Comparison of ENCODE assay signal across 24 cellular contexts in the genomic region with DNA sequence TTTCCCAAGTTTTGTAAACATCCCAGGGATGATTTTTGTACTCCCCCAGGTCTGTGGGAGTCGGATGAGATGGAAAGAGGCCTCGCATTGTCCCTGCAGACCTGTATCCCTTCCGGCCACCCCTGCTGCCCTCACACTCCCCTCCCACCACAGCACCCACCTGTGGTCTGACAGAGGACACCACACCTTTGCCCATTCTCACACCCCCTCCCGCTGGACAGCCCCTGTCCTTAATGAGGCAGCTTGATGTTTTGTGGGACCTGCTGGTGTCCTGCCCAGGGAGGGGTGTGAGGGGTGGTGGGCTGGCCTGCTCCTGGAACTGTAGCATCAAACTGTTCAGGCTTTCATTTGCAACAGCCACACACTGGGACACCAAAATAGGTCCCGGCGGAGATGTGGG.
DNase-seq lines count a peak whose midpoint lies in the region; ATAC-seq and TF ChIP-seq lines count a peak whose summit lies in the region.
"Had no signal": no experiment of that assay in that cellular context is flagged by ENCODE, and none has a peak within 500 bp of the region (broad histone marks: within the 10 kb centered on the region; RNA-seq: fewer than 3 reads in every experiment).

No MANE protein-coding gene starts in this region.

- H3K9me2 ChIP-seq in PC-9 (ENCODE audit: insufficient read depth) = no peaks in the 10 kb centered on the region

- peak overlapping the region; percentile 33 for H3K14ac ChIP-seq in neuronal stem cell (ENCODE audit: low read length)

- POLR2A ChIA-PET in PC-9 (lab: Charles Lee; ENCODE audit: unreplicated experiment) = interaction anchor here (0.5 kb wide), 1 partner anchor 312 kb away, joined by 5 read pairs; no protein-coding TSS in a partner anchor

- H3K36me3 ChIP-seq in PC-9 (ENCODE audit: low read depth) (no peaks in the 10 kb centered on the region), endodermal cell (ENCODE audit: control insufficient read depth, insufficient read depth, low read length) (no peaks in the 10 kb centered on the region), neuronal stem cell (replicated peaks in 1 of 2; ENCODE audit: control insufficient read depth in 2 of 2, insufficient read depth in 2 of 2, low read length in 2 of 2) (no peaks in the 10 kb centered on the region)
- H3K36me3 ChIP-seq: BE2C had no signal

- peaks cover 54% of the 10 kb centered on the region for H3F3A ChIP-seq in PC-9 (ENCODE audit: insufficient read depth, low read depth)

- H3K4me1 Mint-ChIP-seq in endodermal cell = peaks cover 3% of the 10 kb centered on the region

- no peak overlapping the region for H2BK12ac ChIP-seq in neuronal stem cell (ENCODE audit: low read length)

- intact Hi-C loops in PC-9 (cut with micrococcal nuclease; ENCODE audit: unreplicated experiment) = no loop called here

- no peak overlapping the region for H4K8ac ChIP-seq in neuronal stem cell (ENCODE audit: low read depth, low read length)

- peaks cover 70% of the 10 kb centered on the region for H3K4me1 ChIP-seq in PC-9 (replicated peaks; ENCODE audit: insufficient read depth)
- no peaks in the 10 kb centered on the region for H3K4me1 ChIP-seq in endodermal cell (ENCODE audit: control insufficient read depth, insufficient read depth, low read length)
- peaks cover 7 to 8% of the 10 kb centered on the region in 2 donors for H3K4me1 ChIP-seq in neuronal stem cell (ENCODE audit: control insufficient read depth in 2 of 2, insufficient read depth in 1 of 2, low read depth in 1 of 2, low read length in 2 of 2)
- H3K4me1 ChIP-seq: BE2C had no signal

- TF ChIP-seq CTCF in PC-9 (conservative IDR thresholded peaks at IDR 0.05) = no peak
- no peak for TF ChIP-seq CTCF in endodermal cell (conservative IDR thresholded peaks at IDR 0.05)

- no TSS peak for BruUV-seq in PC-9 (replicated peaks; lab: Mats Ljungman, UMichigan)

- no peak overlapping the region for H2BK120ac ChIP-seq in neuronal stem cell (ENCODE audit: low read depth, low read length)

- H3K4me3 Mint-ChIP-seq in endodermal cell = no peak overlapping the region
- H3K4me3 Mint-ChIP-seq: CD14-positive monocyte; CD4-positive, alpha-beta T cell; CD8-positive, alpha-beta memory T cell had no signal

- H3K23ac ChIP-seq in neuronal stem cell (ENCODE audit: low read depth, low read length, poor library complexity) = no peak overlapping the region

- CTCF ChIA-PET in PC-9 (lab: Charles Lee) = no interaction called here

- H3K4me3 ChIP-seq in PC-9 (no peak overlapping the region), endodermal cell (ENCODE audit: low read length) (no peak overlapping the region), neuronal stem cell (ENCODE audit: low read length in 2 of 2) (no peak overlapping the region)
- H3K4me3 ChIP-seq: A549; BLaER1 treated with 17β-estradiol and CSF1 and Interleukin-3, amounts not matched to agents 10 nM and 100 nM had no signal

- DNase-seq in activated CD8-positive, alpha-beta memory T cell treated with anti-CD3 and anti-CD28 coated beads, Interleukin-2, amount 50 U/mL, for 48 hours = peak; percentile 41
- DNase-seq in activated CD8-positive, alpha-beta memory T cell treated with anti-CD3 and anti-CD28 coated beads for 24 hours = no peak
- no peak for DNase-seq in PC-9
- DNase-seq in endodermal cell = peak; percentile 66
- DNase-seq in neuronal stem cell (ENCODE audit: low spot score) = no peak
- no peak for DNase-seq in NCI-H510A (lab: John Stamatoyannopoulos, UW)
- DNase-seq in central memory CD4-positive, alpha-beta T cell = no peak
- DNase-seq: 8988T; ACHN; AML-193; BE2C; CD4-positive, alpha-beta T cell; CD8-positive, alpha-beta memory T cell; DMS 273 treated with DMSO at 0.1 percent for 48 hours; DMS79; EL; GF-D8; GOT3; H7; HCEC 1CT had no signal

- no peak overlapping the region for H3K9ac ChIP-seq in endodermal cell (ENCODE audit: extremely low read depth, low read length, poor library complexity, severe bottlenecking)
- peak overlapping the region; percentile 18 for H3K9ac ChIP-seq in neuronal stem cell (ENCODE audit: low read depth, low read length, poor library complexity)
- H3K9ac ChIP-seq: BLaER1 treated with 17β-estradiol and CSF1 and Interleukin-3, amounts not matched to agents 10 nM and 100 nM had no signal

- H3K79me1 ChIP-seq in neuronal stem cell (ENCODE audit: low read depth, low read length) = no peaks in the 10 kb centered on the region

- H4K91ac ChIP-seq in neuronal stem cell (ENCODE audit: low read depth, low read length, poor library complexity) = no peak overlapping the region

- peak overlapping the region; percentile 6 for H2AK5ac ChIP-seq in neuronal stem cell (ENCODE audit: low read depth, low read length)

- H2BK15ac ChIP-seq in neuronal stem cell (ENCODE audit: low read length) = no peak overlapping the region

- no peak for ATAC-seq in GM21381 (IDR thresholded peaks at IDR 0.05; ENCODE audit: unreplicated experiment)
- ATAC-seq: A549 had no signal

- H2BK5ac ChIP-seq in neuronal stem cell (ENCODE audit: low read length) = no peak overlapping the region

- H3K9me3 ChIP-seq in PC-9 (ENCODE audit: insufficient read depth, low read depth) = peaks cover 2% of the 10 kb centered on the region; the same call in 1 of the 2 replicates
- H3K9me3 ChIP-seq in endodermal cell (ENCODE audit: control insufficient read depth, low read length) = peaks cover 6% of the 10 kb centered on the region
- peaks cover 3% of the 10 kb centered on the region in 2 donors for H3K9me3 ChIP-seq in neuronal stem cell (replicated peaks in 1 of 2; ENCODE audit: control insufficient read depth in 2 of 2, insufficient read depth in 1 of 2, low read depth in 1 of 2, low read length in 2 of 2)

- 0 out of 2 replicates have a peak overlapping the region, but pooled peaks have one; percentile 7 for H3K4me2 ChIP-seq in PC-9
- no peak overlapping the region for H3K4me2 ChIP-seq in neuronal stem cell (ENCODE audit: insufficient read depth, low read length, poor library complexity, severe bottlenecking)
- H3K4me2 ChIP-seq: A549; BLaER1 treated with 17β-estradiol and CSF1 and Interleukin-3, amounts not matched to agents 10 nM and 100 nM had no signal

- H3K9me3 Mint-ChIP-seq in endodermal cell = peaks cover 8% of the 10 kb centered on the region
- H3K9me3 Mint-ChIP-seq: CD4-positive, alpha-beta T cell had no signal

- H3K18ac ChIP-seq in neuronal stem cell (ENCODE audit: low read length) = peak overlapping the region; percentile 69

- H3K27me3 ChIP-seq in PC-9 (ENCODE audit: insufficient read depth, low read depth) (no peaks in the 10 kb centered on the region), endodermal cell (ENCODE audit: control insufficient read depth, insufficient read depth, low read length, poor library complexity, severe bottlenecking) (no peaks in the 10 kb centered on the region), neuronal stem cell (ENCODE audit: control insufficient read depth in 3 of 3, insufficient read depth in 3 of 3, low read depth in 1 of 3, low read length in 3 of 3) (no peaks in the 10 kb centered on the region)
- H3K27me3 ChIP-seq: BE2C; BLaER1 treated with 17β-estradiol and CSF1 and Interleukin-3, amounts not matched to agents 10 nM and 100 nM had no signal

- 67 to 81% methylated on average over 2 to 6 of the region's 6 CpGs for WGBS in endodermal cell (ENCODE audit: insufficient coverage in 1 of 2, insufficient read length in 1 of 2), 2 experiments
- no CpG with 5 or more reads among the region's 6 CpGs for WGBS in neuronal stem cell (ENCODE audit: extremely low coverage in 2 of 2, insufficient read length in 2 of 2, insufficient replicate concordance in 1 of 2), 2 donors

- H2AFZ ChIP-seq in PC-9 = no peak overlapping the region
- no peak overlapping the region for H2AFZ ChIP-seq in neuronal stem cell (ENCODE audit: low read length)

- H3K4ac ChIP-seq in neuronal stem cell (ENCODE audit: low read length) = no peak overlapping the region

- H3K27ac ChIP-seq in PC-9 (no peak overlapping the region), endodermal cell (ENCODE audit: low read depth, low read length) (no peak overlapping the region), neuronal stem cell (replicated peaks; ENCODE audit: low read length) (no peak overlapping the region)
- H3K27ac ChIP-seq: BLaER1 treated with 17β-estradiol and CSF1 and Interleukin-3, amounts not matched to agents 10 nM and 100 nM had no signal

- H3K27ac Mint-ChIP-seq in endodermal cell = peak overlapping the region; percentile 35
- H3K27ac Mint-ChIP-seq: CD14-positive monocyte; CD4-positive, alpha-beta T cell; CD8-positive, alpha-beta memory T cell had no signal

- H4K20me1 ChIP-seq in PC-9 (ENCODE audit: insufficient read depth) = no peaks in the 10 kb centered on the region
- H4K20me1 ChIP-seq: BLaER1 treated with 17β-estradiol and CSF1 and Interleukin-3, amounts not matched to agents 10 nM and 100 nM had no signal

- no peaks in the 10 kb centered on the region for H3K79me2 ChIP-seq in PC-9 (ENCODE audit: low read depth)

- H3K36me3 Mint-ChIP-seq in endodermal cell (ENCODE audit: low read depth) = no peaks in the 10 kb centered on the region

- peaks cover 2% of the 10 kb centered on the region for H3K27me3 Mint-ChIP-seq in endodermal cell (ENCODE audit: insufficient read depth)
- H3K27me3 Mint-ChIP-seq: CD4-positive, alpha-beta T cell had no signal

Comparison
In these comparisons a context has a peak if more than half of its experiments do, and no peak if none do; other contexts are left out.
1. DNase-seq: peak in activated CD8-positive, alpha-beta memory T cell treated with anti-CD3 and anti-CD28 coated beads, Interleukin-2, amount 50 U/mL, for 48 hours (single experiment) and endodermal cell (single experiment); none in activated CD8-positive, alpha-beta memory T cell treated with anti-CD3 and anti-CD28 coated beads for 24 hours (single experiment), PC-9 (0 of 2), neuronal stem cell (single experiment), NCI-H510A (single experiment) and central memory CD4-positive, alpha-beta T cell (single experiment).